Comparison of ENCODE assay signal across 8 cellular contexts in genomic region chr22:41920271-41920976, GRCh38. TPM values are rescaled to one million over a fixed set of nuclear protein-coding genes. Genes with fewer than 3 reads are reported as not detected.
A peak's percentile ranks its signal among the peaks of the same experiment; 100 is the strongest.
DNase-seq lines count a peak whose midpoint lies in the region; ATAC-seq, FAIRE-seq and TF ChIP-seq lines count a peak whose summit lies in the region.

No MANE protein-coding gene starts in this region.

- no peaks in the 10 kb centered on the region for H3K9me3 ChIP-seq in breast epithelium
- no peaks in the 10 kb centered on the region for H3K9me3 ChIP-seq in right cardiac atrium (ENCODE audit: control insufficient read depth, low read length)

- FAIRE-seq in HTR-8/SVneo (lab: Jason Lieb, UNC), result no peak

- H3K27ac Mint-ChIP-seq in MCF 10A (ENCODE audit: low read depth, unreplicated experiment) (no peak overlapping the region), type B pancreatic cell (no peak overlapping the region)

- H3K36me3 ChIP-seq in breast epithelium, result no peaks in the 10 kb centered on the region

- H3K27me3 ChIP-seq in breast epithelium (peaks cover 6 to 25% of the 10 kb centered on the region in 2 donors), right cardiac atrium (ENCODE audit: control insufficient read depth, insufficient read depth) (no peaks in the 10 kb centered on the region)

- intact Hi-C loops in breast epithelium (cut with DNase I; ENCODE audit: low total_unique reads) (no loop called here), MCF 10A (cut with micrococcal nuclease) (no loop called here), right cardiac atrium (cut with DNase I) (no loop called here)

- H3K27me3 Mint-ChIP-seq in MCF 10A (ENCODE audit: insufficient read depth, unreplicated experiment) (peaks cover 17% of the 10 kb centered on the region), type B pancreatic cell (peaks cover 51% of the 10 kb centered on the region)

- 46% methylated on average over 21 of the region's 21 CpGs for WGBS in right cardiac atrium

- H3K27ac ChIP-seq in breast epithelium (peak overlapping the region in 1 of 2 donors; percentile 2), right cardiac atrium (ENCODE audit: low read length) (no peak overlapping the region)

- no peak overlapping the region for H3K4me3 Mint-ChIP-seq in MCF 10A (ENCODE audit: unreplicated experiment)
- peak overlapping the region; percentile 36 for H3K4me3 Mint-ChIP-seq in type B pancreatic cell

- TF ChIP-seq CTCF in breast epithelium (IDR thresholded peaks at IDR 0.05), result no peak
- TF ChIP-seq CTCF in MCF 10A (IDR thresholded peaks at IDR 0.05; ENCODE audit: unreplicated experiment), result no peak
- TF ChIP-seq CTCF in type B pancreatic cell (conservative IDR thresholded peaks at IDR 0.05), result no peak

- BruUV-seq in MCF 10A (replicated peaks; lab: Mats Ljungman, UMichigan), result no TSS peak

- POLR2A ChIA-PET in MCF 10A (lab: Yijun Ruan, JAX), result no interaction called here

- no peak for DNase-seq in breast epithelium (ENCODE audit: low spot score in 2 of 2)
- DNase-seq in MCF 10A (ENCODE audit: unreplicated experiment), result no peak
- no peak for DNase-seq in right cardiac atrium
- no peak for DNase-seq in type B pancreatic cell (ENCODE audit: extremely low spot score, unreplicated experiment)
- DNase-seq in midbrain (lab: John Stamatoyannopoulos, UW), result no peak
- no peak for DNase-seq in NCI-H524 (lab: John Stamatoyannopoulos, UW)
- no peak for DNase-seq in HTR-8/SVneo (ENCODE audit: insufficient read length, low spot score)

- H3K4me1 ChIP-seq in breast epithelium, result peaks cover 0 to 4% of the 10 kb centered on the region in 2 donors
- no peaks in the 10 kb centered on the region for H3K4me1 ChIP-seq in right cardiac atrium (ENCODE audit: control insufficient read depth, insufficient read depth, low read length)

- H3K4me3 ChIP-seq in breast epithelium, result peak overlapping the region; percentile 33 to 83 (median 61)
- H3K4me3 ChIP-seq in right cardiac atrium (ENCODE audit: low read length), result peak overlapping the region; percentile 59

- H3K36me3 Mint-ChIP-seq in MCF 10A (ENCODE audit: insufficient read depth, unreplicated experiment) (no peaks in the 10 kb centered on the region), type B pancreatic cell (no peaks in the 10 kb centered on the region)

- H3K9me3 Mint-ChIP-seq in MCF 10A (ENCODE audit: unreplicated experiment) (no peaks in the 10 kb centered on the region), type B pancreatic cell (no peaks in the 10 kb centered on the region)

- ATAC-seq in HG03342 (IDR thresholded peaks at IDR 0.05; ENCODE audit: unreplicated experiment) (peak; percentile 17), right cardiac atrium (no peak)

- no peak for TF ChIP-seq POLR2A in breast epithelium (IDR thresholded peaks at IDR 0.05)

- CTCF ChIA-PET in MCF 10A (lab: Yijun Ruan, JAX), result no interaction called here

- H3K4me1 Mint-ChIP-seq in MCF 10A (ENCODE audit: insufficient read depth, unreplicated experiment), result no peaks in the 10 kb centered on the region
- H3K4me1 Mint-ChIP-seq in type B pancreatic cell (ENCODE audit: unreplicated experiment), result peaks cover 4% of the 10 kb centered on the region

RNA-seq across cellular contexts. Expression of gene SHISA8, which starts 5.5 kb away (rescaled TPM):
- total RNA-seq in breast epithelium (not detected), MCF 10A (2022) (not detected in 2 replicates), right cardiac atrium (1 to 10 TPM; 1.1 to 8.5 (median 2.6) TPM), type B pancreatic cell (ENCODE audit: low replicate concordance) (0.22 and 0.45 TPM in 2 replicates)
- 0.95 TPM for polyA plus RNA-seq in right cardiac atrium

RNA-seq across cellular contexts. Expression of gene TNFRSF13C, which starts 6.2 kb away (rescaled TPM):
- under 1 TPM; under 0.01 to 0.33 (median 0.15) TPM for total RNA-seq in breast epithelium
- 0.12 TPM in 2 replicates for total RNA-seq in MCF 10A (2022)
- under 1 TPM; 0.19 to 0.96 (median 0.55) TPM for total RNA-seq in right cardiac atrium
- 0.41 TPM for polyA plus RNA-seq in right cardiac atrium
- 0.79 and 3.4 TPM in 2 replicates for total RNA-seq in type B pancreatic cell (ENCODE audit: low replicate concordance)

RNA-seq across cellular contexts. Expression of gene CENPM, which starts 26.5 kb away (rescaled TPM):
- total RNA-seq in breast epithelium (1 to 10 TPM; 1.5 to 2.9 (median 1.9) TPM), MCF 10A (2022) (9.1 and 21.1 TPM in 2 replicates), right cardiac atrium (1 to 10 TPM in 2 of 4 donors, not detected in 2; 1.4 to 1.8 TPM), type B pancreatic cell (ENCODE audit: low replicate concordance) (12.2 and 29.4 TPM in 2 replicates)
- 0.23 TPM for polyA plus RNA-seq in right cardiac atrium

RNA-seq across cellular contexts. Expression of gene SEPTIN3, which starts 48.8 kb away (rescaled TPM):
- total RNA-seq in breast epithelium (1 to 10 TPM in 2 of 3 donors, under 1 TPM in 1; 0.16 to 2.2 (median 1.6) TPM), MCF 10A (2022) (0.21 and 0.29 TPM in 2 replicates), right cardiac atrium (under 1 TPM; 0.09 to 0.39 (median 0.14) TPM), type B pancreatic cell (ENCODE audit: low replicate concordance) (3.7 and 16.3 TPM in 2 replicates)
- polyA plus RNA-seq in right cardiac atrium, result 0.14 TPM
